15 cellular contexts compared by ENCODE assay signal in the genomic region with DNA sequence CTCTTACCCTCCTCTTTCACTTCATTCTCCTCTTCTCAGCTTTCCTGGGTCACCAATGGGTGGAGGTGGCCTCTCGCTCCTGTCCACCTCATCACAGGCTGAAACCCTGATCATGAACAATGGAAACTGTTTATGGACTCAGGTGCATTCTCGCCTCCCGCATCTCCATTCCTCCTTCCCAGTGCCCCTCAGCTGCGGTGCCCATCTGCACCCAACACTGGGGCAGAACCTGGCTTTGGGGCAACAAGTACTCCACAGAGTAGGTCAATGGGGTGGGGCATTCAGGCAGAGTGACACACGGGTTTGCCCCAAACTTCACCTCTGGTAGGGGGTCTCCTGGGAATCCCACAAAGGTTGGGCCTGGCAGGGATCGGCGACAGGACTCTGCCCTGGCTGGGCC.
"Had no signal": no experiment of that assay in that cellular context is flagged by ENCODE, and none has a peak within 500 bp of the region (broad histone marks: within the 10 kb centered on the region; RNA-seq: fewer than 3 reads in every experiment).

No MANE protein-coding gene starts in this region.

- H3K27me3 ChIP-seq: ascending aorta, upper lobe of left lung had no signal

- H3K4me1 ChIP-seq: ascending aorta, gastrocnemius medialis, heart left ventricle, upper lobe of left lung had no signal

- H3K9me3 ChIP-seq: ascending aorta, gastrocnemius medialis, heart left ventricle, upper lobe of left lung had no signal

- H3K4me3 Mint-ChIP-seq: activated CD4-positive, alpha-beta T cell treated with anti-CD3 and anti-CD28 coated beads, Interleukin-2, amount 10 ng/mL, durations not matched to agents 7 days and 5 days; activated naive CD8-positive, alpha-beta T cell treated with anti-CD3 and anti-CD28 coated beads, Interleukin-2, amount 10 ng/mL, durations not matched to agents 7 days and 5 days; activated T-helper 1 cell treated with anti-CD3 and anti-CD28 coated beads, Interleukin-12 subunit alpha, Interleukin-12 subunit beta, Interleukin-2, Interleukin-4 antibody, amounts not matched to agents 30 ng/mL and 10 ng/mL and 1 ng/mL, durations not matched to agents 14 hours and 24 hours and 36 hours; endodermal cell; naive B cell had no signal

- H3K27ac Mint-ChIP-seq: activated CD4-positive, alpha-beta T cell treated with anti-CD3 and anti-CD28 coated beads, Interleukin-2, amount 10 ng/mL, durations not matched to agents 7 days and 5 days; activated naive CD8-positive, alpha-beta T cell treated with anti-CD3 and anti-CD28 coated beads, Interleukin-2, amount 10 ng/mL, durations not matched to agents 7 days and 5 days; activated T-helper 1 cell treated with anti-CD3 and anti-CD28 coated beads, Interleukin-12 subunit alpha, Interleukin-12 subunit beta, Interleukin-2, Interleukin-4 antibody, amounts not matched to agents 30 ng/mL and 10 ng/mL and 1 ng/mL, durations not matched to agents 14 hours and 24 hours and 36 hours; endodermal cell had no signal

- H3K27ac ChIP-seq: ascending aorta, gastrocnemius medialis, heart left ventricle, upper lobe of left lung had no signal

- DNase-seq: activated CD4-positive, alpha-beta T cell treated with anti-CD3 and anti-CD28 coated beads, Interleukin-2, amount 10 ng/mL, durations not matched to agents 7 days and 5 days; activated CD4-positive, CD25-positive, alpha-beta regulatory T cell; activated naive CD8-positive, alpha-beta T cell treated with anti-CD3 and anti-CD28 coated beads, Interleukin-2, amount 10 ng/mL, durations not matched to agents 7 days and 5 days; endodermal cell; gastrocnemius medialis; heart left ventricle; left colon; naive B cell; stimulated activated CD4-positive, alpha-beta T cell treated with anti-CD3 and anti-CD28 coated beads, Interleukin-15, amount 100 ng/mL, for 24 hours; stimulated activated CD4-positive, alpha-beta T cell treated with anti-CD3 and anti-CD28 coated beads, Interleukin-4, amount 100 ng/mL, for 24 hours; stimulated activated naive CD8-positive, alpha-beta T cell treated with anti-CD3 and anti-CD28 coated beads, Interleukin-15, Interleukin-2, amounts not matched to agents 100 U/mL and 50 U/mL, for 24 hours had no signal

- H3K9me3 Mint-ChIP-seq: activated CD4-positive, alpha-beta T cell treated with anti-CD3 and anti-CD28 coated beads, Interleukin-2, amount 10 ng/mL, durations not matched to agents 7 days and 5 days; activated naive CD8-positive, alpha-beta T cell treated with anti-CD3 and anti-CD28 coated beads, Interleukin-2, amount 10 ng/mL, durations not matched to agents 7 days and 5 days; activated T-helper 1 cell treated with anti-CD3 and anti-CD28 coated beads, Interleukin-12 subunit alpha, Interleukin-12 subunit beta, Interleukin-2, Interleukin-4 antibody, amounts not matched to agents 30 ng/mL and 10 ng/mL and 1 ng/mL, durations not matched to agents 14 hours and 24 hours and 36 hours; naive B cell had no signal

- H3K36me3 Mint-ChIP-seq: activated naive CD8-positive, alpha-beta T cell treated with anti-CD3 and anti-CD28 coated beads, Interleukin-2, amount 10 ng/mL, durations not matched to agents 7 days and 5 days; naive B cell had no signal

- H3K4me3 ChIP-seq: ascending aorta, gastrocnemius medialis, heart left ventricle, skin epidermis, upper lobe of left lung had no signal

- ATAC-seq: gastrocnemius medialis; stimulated activated naive CD8-positive, alpha-beta T cell treated with anti-CD3 and anti-CD28 coated beads, Interleukin-15, Interleukin-2, amounts not matched to agents 100 U/mL and 50 U/mL, for 24 hours had no signal

- H3K36me3 ChIP-seq: ascending aorta, gastrocnemius medialis, heart left ventricle, upper lobe of left lung had no signal

- H3K4me1 Mint-ChIP-seq: activated CD4-positive, alpha-beta T cell treated with anti-CD3 and anti-CD28 coated beads, Interleukin-2, amount 10 ng/mL, durations not matched to agents 7 days and 5 days; activated naive CD8-positive, alpha-beta T cell treated with anti-CD3 and anti-CD28 coated beads, Interleukin-2, amount 10 ng/mL, durations not matched to agents 7 days and 5 days had no signal
